ENCODE assay signal across 8 cellular contexts in the genomic region with DNA sequence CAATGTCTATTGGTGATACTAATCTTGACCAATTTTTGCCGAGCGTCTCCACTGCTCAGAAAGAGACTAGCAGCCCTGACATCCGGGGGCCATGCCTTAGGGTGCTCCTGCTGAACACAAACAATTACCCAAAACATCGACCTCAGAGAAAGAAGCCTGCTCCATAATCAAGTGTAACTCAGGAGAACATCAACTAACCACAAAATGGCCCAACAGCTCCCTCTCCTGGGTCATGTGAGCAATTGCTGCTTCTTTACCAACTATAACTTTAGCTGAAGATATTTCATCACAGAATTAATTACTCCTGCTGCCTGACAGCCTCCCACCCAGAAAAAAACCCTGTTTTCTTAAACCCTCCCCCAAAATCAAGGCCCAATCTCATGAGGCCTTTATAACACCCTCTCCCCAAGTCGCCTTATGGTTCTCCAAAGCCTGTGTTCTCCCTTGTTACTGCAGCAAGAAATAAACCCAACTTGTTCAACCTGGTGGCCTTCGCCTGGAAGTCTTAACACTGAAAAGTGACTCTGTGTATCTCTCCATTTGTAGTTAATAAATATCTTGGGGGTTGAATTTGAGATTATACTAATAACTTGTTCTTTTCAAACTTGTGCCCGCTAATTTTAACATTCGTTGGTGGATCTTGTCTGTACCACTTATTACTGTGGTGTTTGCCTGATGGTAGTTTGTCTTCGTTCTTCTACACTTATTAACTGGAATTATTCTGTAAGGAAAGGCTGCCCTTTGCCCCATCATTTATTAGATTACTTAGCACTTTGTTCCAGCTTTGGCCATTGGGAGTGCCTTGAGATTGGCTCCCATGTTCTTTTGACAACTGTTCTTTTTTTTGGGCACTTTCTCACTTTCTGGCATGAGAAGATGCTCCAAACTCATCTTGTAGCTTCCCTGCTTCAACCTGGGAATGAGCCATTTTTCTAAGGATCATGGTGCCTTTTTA. TPM values are rescaled to one million over a fixed set of nuclear protein-coding genes. Genes with fewer than 3 reads are reported as not detected.
A peak's percentile ranks its signal among the peaks of the same experiment; 100 is the strongest.
DNase-seq lines count a peak whose midpoint lies in the region; ATAC-seq lines count a peak whose summit lies in the region.

No MANE protein-coding gene starts in this region.

- H3K9me3 ChIP-seq in adipocyte (ENCODE audit: control insufficient read depth, low read length), result no peaks in the 10 kb centered on the region

- DNase-seq in Ammon's horn (ENCODE audit: low spot score) (peak; percentile 91), NCI-H1417 treated with DMSO at 0.1 percent for 48 hours (lab: John Stamatoyannopoulos, UW) (peak; percentile 34), T follicular helper cell (ENCODE audit: low read depth) (peak; percentile 45), adipocyte (ENCODE audit: low read depth) (peak; percentile 92), left cardiac atrium (peak; percentile 50), putamen (ENCODE audit: low spot score) (peak; percentile 71)

- intact Hi-C loops in left cardiac atrium (cut with DNase I), result loop anchor here (5.0 kb wide), 1 partner anchor 164 kb away; no protein-coding TSS in a partner anchor

- no peak overlapping the region for H3K4me3 ChIP-seq in adipocyte (ENCODE audit: low read length)

- H3K36me3 ChIP-seq in adipocyte (ENCODE audit: control insufficient read depth, insufficient read depth, low read length, severe bottlenecking), result no peaks in the 10 kb centered on the region

- peaks cover 21% of the 10 kb centered on the region for H3K27me3 ChIP-seq in adipocyte (replicated peaks; ENCODE audit: control insufficient read depth, insufficient read depth, low read length)

- ATAC-seq in GM21390 (IDR thresholded peaks at IDR 0.05; ENCODE audit: unreplicated experiment) (peak; percentile 69), left cardiac atrium (peak; percentile 75 to 80), GM18519 (IDR thresholded peaks at IDR 0.05; ENCODE audit: low FRiP score, unreplicated experiment) (no peak)

- H3K9ac ChIP-seq in adipocyte (ENCODE audit: low read length), result no peak overlapping the region

- H3K4me1 ChIP-seq in adipocyte (ENCODE audit: control insufficient read depth, insufficient read depth, low read length), result peaks cover 3% of the 10 kb centered on the region

RNA-seq across cellular contexts. Expression of gene RAMP3, which starts 21.2 kb away (rescaled TPM):
- 10 to 100 TPM; 40.8 to 55.0 TPM for total RNA-seq in left cardiac atrium

RNA-seq across cellular contexts. Expression of gene TBRG4, which starts 24.9 kb away (rescaled TPM):
- 10 to 100 TPM; 59.0 to 66.9 TPM for total RNA-seq in left cardiac atrium

RNA-seq across cellular contexts. Expression of gene NACAD, which starts 47.6 kb away (rescaled TPM):
- 1 to 10 TPM; 3.9 to 5.5 TPM for total RNA-seq in left cardiac atrium

Comparison
In these comparisons a context has a peak if more than half of its experiments do, and no peak if none do; other contexts are left out.
1. DNase-seq: peak in every context shown above with its lines; median percentile 92 in adipocyte; 91 in Ammon's horn; 71 in putamen; 50 in left cardiac atrium; 45 in T follicular helper cell; 34 in NCI-H1417 treated with DMSO at 0.1 percent for 48 hours.